ENCODE assay signal across 1 cellular context in the genomic region with DNA sequence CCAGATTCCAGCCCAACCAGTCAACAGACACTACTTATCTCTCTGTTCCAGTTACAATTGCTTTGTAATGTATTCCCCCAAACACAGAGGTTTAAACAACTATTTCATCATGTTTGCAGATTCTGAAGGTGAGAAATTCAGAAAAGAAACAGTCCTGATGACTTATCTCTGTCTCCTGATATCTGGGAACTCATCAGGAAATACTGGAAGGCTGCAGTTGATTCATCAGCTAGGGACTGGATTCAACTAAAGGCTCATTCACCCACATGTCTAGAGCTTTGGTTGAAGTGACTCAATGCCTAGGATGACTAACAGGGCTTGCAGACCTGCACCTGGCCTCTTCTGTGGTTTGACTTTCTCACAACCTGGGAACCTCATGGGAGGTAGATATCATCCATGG.
TF ChIP-seq lines count a peak whose summit lies in the region.

No MANE protein-coding gene starts in this region.

TF ChIP-seq in HepG2, 621 proteins besides CTCF, POLR2A, EP300 and RAD21 (continued from another document):
- TF ChIP-seq, protein P1, sequence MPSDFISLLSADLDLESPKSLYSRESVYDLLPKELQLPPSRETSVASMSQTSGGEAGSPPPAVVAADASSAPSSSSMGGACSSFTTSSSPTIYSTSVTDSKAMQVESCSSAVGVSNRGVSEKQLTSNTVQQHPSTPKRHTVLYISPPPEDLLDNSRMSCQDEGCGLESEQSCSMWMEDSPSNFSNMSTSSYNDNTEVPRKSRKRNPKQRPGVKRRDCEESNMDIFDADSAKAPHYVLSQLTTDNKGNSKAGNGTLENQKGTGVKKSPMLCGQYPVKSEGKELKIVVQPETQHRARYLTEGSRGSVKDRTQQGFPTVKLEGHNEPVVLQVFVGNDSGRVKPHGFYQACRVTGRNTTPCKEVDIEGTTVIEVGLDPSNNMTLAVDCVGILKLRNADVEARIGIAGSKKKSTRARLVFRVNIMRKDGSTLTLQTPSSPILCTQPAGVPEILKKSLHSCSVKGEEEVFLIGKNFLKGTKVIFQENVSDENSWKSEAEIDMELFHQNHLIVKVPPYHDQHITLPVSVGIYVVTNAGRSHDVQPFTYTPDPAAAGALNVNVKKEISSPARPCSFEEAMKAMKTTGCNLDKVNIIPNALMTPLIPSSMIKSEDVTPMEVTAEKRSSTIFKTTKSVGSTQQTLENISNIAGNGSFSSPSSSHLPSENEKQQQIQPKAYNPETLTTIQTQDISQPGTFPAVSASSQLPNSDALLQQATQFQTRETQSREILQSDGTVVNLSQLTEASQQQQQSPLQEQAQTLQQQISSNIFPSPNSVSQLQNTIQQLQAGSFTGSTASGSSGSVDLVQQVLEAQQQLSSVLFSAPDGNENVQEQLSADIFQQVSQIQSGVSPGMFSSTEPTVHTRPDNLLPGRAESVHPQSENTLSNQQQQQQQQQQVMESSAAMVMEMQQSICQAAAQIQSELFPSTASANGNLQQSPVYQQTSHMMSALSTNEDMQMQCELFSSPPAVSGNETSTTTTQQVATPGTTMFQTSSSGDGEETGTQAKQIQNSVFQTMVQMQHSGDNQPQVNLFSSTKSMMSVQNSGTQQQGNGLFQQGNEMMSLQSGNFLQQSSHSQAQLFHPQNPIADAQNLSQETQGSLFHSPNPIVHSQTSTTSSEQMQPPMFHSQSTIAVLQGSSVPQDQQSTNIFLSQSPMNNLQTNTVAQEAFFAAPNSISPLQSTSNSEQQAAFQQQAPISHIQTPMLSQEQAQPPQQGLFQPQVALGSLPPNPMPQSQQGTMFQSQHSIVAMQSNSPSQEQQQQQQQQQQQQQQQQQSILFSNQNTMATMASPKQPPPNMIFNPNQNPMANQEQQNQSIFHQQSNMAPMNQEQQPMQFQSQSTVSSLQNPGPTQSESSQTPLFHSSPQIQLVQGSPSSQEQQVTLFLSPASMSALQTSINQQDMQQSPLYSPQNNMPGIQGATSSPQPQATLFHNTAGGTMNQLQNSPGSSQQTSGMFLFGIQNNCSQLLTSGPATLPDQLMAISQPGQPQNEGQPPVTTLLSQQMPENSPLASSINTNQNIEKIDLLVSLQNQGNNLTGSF (CRISPR knock-in tag; IDR thresholded peaks at IDR 0.05) = no peak
- TF ChIP-seq, protein P2, sequence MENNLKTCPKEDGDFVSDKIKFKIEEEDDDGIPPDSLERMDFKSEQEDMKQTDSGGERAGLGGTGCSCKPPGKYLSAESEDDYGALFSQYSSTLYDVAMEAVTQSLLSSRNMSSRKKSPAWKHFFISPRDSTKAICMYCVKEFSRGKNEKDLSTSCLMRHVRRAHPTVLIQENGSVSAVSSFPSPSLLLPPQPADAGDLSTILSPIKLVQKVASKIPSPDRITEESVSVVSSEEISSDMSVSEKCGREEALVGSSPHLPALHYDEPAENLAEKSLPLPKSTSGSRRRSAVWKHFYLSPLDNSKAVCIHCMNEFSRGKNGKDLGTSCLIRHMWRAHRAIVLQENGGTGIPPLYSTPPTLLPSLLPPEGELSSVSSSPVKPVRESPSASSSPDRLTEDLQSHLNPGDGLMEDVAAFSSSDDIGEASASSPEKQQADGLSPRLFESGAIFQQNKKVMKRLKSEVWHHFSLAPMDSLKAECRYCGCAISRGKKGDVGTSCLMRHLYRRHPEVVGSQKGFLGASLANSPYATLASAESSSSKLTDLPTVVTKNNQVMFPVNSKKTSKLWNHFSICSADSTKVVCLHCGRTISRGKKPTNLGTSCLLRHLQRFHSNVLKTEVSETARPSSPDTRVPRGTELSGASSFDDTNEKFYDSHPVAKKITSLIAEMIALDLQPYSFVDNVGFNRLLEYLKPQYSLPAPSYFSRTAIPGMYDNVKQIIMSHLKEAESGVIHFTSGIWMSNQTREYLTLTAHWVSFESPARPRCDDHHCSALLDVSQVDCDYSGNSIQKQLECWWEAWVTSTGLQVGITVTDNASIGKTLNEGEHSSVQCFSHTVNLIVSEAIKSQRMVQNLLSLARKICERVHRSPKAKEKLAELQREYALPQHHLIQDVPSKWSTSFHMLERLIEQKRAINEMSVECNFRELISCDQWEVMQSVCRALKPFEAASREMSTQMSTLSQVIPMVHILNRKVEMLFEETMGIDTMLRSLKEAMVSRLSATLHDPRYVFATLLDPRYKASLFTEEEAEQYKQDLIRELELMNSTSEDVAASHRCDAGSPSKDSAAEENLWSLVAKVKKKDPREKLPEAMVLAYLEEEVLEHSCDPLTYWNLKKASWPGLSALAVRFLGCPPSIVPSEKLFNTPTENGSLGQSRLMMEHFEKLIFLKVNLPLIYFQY (CRISPR knock-in tag; IDR thresholded peaks at IDR 0.05; ENCODE audit: borderline replicate concordance) = no peak
- TF ChIP-seq ELF1 (CRISPR knock-in tag; IDR thresholded peaks at IDR 0.05) (no peak), ZNF205 (CRISPR knock-in tag; IDR thresholded peaks at IDR 0.05) (no peak), FOXA3 (CRISPR knock-in tag; IDR thresholded peaks at IDR 0.05) (no peak), YY1 (IDR thresholded peaks at IDR 0.05; ENCODE audit: insufficient read depth, insufficient replicate concordance, low read depth, low read length) (no peak), GATAD2A (CRISPR knock-in tag; IDR thresholded peaks at IDR 0.05) (no peak)
- TF ChIP-seq, protein P3, sequence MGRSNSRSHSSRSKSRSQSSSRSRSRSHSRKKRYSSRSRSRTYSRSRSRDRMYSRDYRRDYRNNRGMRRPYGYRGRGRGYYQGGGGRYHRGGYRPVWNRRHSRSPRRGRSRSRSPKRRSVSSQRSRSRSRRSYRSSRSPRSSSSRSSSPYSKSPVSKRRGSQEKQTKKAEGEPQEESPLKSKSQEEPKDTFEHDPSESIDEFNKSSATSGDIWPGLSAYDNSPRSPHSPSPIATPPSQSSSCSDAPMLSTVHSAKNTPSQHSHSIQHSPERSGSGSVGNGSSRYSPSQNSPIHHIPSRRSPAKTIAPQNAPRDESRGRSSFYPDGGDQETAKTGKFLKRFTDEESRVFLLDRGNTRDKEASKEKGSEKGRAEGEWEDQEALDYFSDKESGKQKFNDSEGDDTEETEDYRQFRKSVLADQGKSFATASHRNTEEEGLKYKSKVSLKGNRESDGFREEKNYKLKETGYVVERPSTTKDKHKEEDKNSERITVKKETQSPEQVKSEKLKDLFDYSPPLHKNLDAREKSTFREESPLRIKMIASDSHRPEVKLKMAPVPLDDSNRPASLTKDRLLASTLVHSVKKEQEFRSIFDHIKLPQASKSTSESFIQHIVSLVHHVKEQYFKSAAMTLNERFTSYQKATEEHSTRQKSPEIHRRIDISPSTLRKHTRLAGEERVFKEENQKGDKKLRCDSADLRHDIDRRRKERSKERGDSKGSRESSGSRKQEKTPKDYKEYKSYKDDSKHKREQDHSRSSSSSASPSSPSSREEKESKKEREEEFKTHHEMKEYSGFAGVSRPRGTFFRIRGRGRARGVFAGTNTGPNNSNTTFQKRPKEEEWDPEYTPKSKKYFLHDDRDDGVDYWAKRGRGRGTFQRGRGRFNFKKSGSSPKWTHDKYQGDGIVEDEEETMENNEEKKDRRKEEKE (IDR thresholded peaks at IDR 0.05) = no peak
- TF ChIP-seq, protein P4, sequence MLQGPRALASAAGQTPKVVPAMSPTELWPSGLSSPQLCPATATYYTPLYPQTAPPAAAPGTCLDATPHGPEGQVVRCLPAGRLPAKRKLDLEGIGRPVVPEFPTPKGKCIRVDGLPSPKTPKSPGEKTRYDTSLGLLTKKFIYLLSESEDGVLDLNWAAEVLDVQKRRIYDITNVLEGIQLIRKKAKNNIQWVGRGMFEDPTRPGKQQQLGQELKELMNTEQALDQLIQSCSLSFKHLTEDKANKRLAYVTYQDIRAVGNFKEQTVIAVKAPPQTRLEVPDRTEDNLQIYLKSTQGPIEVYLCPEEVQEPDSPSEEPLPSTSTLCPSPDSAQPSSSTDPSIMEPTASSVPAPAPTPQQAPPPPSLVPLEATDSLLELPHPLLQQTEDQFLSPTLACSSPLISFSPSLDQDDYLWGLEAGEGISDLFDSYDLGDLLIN (CRISPR knock-in tag; IDR thresholded peaks at IDR 0.05; ENCODE audit: borderline replicate concordance) = no peak
- TF ChIP-seq, protein P5, sequence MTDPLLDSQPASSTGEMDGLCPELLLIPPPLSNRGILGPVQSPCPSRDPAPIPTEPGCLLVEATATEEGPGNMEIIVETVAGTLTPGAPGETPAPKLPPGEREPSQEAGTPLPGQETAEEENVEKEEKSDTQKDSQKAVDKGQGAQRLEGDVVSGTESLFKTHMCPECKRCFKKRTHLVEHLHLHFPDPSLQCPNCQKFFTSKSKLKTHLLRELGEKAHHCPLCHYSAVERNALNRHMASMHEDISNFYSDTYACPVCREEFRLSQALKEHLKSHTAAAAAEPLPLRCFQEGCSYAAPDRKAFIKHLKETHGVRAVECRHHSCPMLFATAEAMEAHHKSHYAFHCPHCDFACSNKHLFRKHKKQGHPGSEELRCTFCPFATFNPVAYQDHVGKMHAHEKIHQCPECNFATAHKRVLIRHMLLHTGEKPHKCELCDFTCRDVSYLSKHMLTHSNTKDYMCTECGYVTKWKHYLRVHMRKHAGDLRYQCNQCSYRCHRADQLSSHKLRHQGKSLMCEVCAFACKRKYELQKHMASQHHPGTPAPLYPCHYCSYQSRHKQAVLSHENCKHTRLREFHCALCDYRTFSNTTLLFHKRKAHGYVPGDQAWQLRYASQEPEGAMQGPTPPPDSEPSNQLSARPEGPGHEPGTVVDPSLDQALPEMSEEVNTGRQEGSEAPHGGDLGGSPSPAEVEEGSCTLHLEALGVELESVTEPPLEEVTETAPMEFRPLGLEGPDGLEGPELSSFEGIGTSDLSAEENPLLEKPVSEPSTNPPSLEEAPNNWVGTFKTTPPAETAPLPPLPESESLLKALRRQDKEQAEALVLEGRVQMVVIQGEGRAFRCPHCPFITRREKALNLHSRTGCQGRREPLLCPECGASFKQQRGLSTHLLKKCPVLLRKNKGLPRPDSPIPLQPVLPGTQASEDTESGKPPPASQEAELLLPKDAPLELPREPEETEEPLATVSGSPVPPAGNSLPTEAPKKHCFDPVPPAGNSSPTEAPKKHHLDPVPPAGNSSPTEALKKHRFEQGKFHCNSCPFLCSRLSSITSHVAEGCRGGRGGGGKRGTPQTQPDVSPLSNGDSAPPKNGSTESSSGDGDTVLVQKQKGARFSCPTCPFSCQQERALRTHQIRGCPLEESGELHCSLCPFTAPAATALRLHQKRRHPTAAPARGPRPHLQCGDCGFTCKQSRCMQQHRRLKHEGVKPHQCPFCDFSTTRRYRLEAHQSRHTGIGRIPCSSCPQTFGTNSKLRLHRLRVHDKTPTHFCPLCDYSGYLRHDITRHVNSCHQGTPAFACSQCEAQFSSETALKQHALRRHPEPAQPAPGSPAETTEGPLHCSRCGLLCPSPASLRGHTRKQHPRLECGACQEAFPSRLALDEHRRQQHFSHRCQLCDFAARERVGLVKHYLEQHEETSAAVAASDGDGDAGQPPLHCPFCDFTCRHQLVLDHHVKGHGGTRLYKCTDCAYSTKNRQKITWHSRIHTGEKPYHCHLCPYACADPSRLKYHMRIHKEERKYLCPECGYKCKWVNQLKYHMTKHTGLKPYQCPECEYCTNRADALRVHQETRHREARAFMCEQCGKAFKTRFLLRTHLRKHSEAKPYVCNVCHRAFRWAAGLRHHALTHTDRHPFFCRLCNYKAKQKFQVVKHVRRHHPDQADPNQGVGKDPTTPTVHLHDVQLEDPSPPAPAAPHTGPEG (CRISPR knock-in tag; IDR thresholded peaks at IDR 0.05) = no peak
